In genomic region chr4:111546881-111547280, GRCh38 we compare ENCODE assay signal across 16 cellular contexts.
DNase-seq lines count a peak whose midpoint lies in the region; ATAC-seq, FAIRE-seq and TF ChIP-seq lines count a peak whose summit lies in the region.
"Had no signal": no experiment of that assay in that cellular context is flagged by ENCODE, and none has a peak within 500 bp of the region (broad histone marks: within the 10 kb centered on the region; RNA-seq: fewer than 3 reads in every experiment).

No MANE protein-coding gene starts in this region.

- H3K27ac ChIP-seq in H1 (ENCODE audit: low read depth, low read length), result no peak overlapping the region
- H3K27ac ChIP-seq: BLaER1 had no signal

- no peak overlapping the region for H3K4me3 ChIP-seq in H1 (ENCODE audit: extremely low read depth in 1 of 4, insufficient read depth in 2 of 4, low read depth in 3 of 4, low read length in 4 of 4)
- H3K4me3 ChIP-seq in skeletal muscle cell (ENCODE audit: low read depth, low read length), result no peak overlapping the region
- H3K4me3 ChIP-seq: BLaER1 had no signal

- peak overlapping the region; percentile 83 for H2AFZ ChIP-seq in H1 (ENCODE audit: low read length)

- no peak for FAIRE-seq in H1 (lab: Jason Lieb, UNC)
- FAIRE-seq: GM18507, HTR-8/SVneo had no signal

- CTCF ChIA-PET in H1 (lab: Charles Lee; ENCODE audit: partially characterized antibody), result no interaction called here

- no peaks in the 10 kb centered on the region; the same call in 1 of the 2 replicates for H3K23me2 ChIP-seq in H1 (ENCODE audit: low read depth, low read length)

- no peaks in the 10 kb centered on the region for H3K9me3 ChIP-seq in H1 (ENCODE audit: insufficient read depth in 2 of 2, low read depth in 1 of 2, low read length in 1 of 2)
- H3K9me3 ChIP-seq: BLaER1 had no signal

- H3K36me3 ChIP-seq in H1 (ENCODE audit: control insufficient read depth in 2 of 4, insufficient read depth in 4 of 4, low read length in 3 of 4), result no peaks in the 10 kb centered on the region
- H3K36me3 ChIP-seq: BLaER1 had no signal

- POLR2A ChIA-PET in H1 (lab: Charles Lee; ENCODE audit: partially characterized antibody), result no interaction called here

- H2BK20ac ChIP-seq in H1 (ENCODE audit: low read length), result no peak overlapping the region

- TF ChIP-seq RAD21 in H1 (IDR thresholded peaks at IDR 0.05 in 1 of 2, conservative IDR thresholded peaks at IDR 0.05 in 1 of 2; ENCODE audit: low read depth in 2 of 2, low read length in 2 of 2), result no peak

- H3K9ac ChIP-seq in H1 (replicated peaks in 1 of 4; ENCODE audit: extremely low read depth in 1 of 4, low read depth in 3 of 4, low read length in 3 of 4), result no peak overlapping the region
- H3K9ac ChIP-seq: BLaER1 had no signal

- no peak overlapping the region for H3K23ac ChIP-seq in H1 (ENCODE audit: insufficient read length)

- H3K79me2 ChIP-seq in H1 (ENCODE audit: control insufficient read depth in 1 of 2, insufficient read depth in 2 of 2, low read length in 2 of 2), result no peaks in the 10 kb centered on the region

- TF ChIP-seq POLR2A in H1 (IDR thresholded peaks at IDR 0.05; ENCODE audit: control extremely low read depth in 1 of 2, low read depth in 2 of 2, low read length in 2 of 2), result no peak

- TF ChIP-seq EP300 in H1 (IDR thresholded peaks at IDR 0.05; ENCODE audit: borderline replicate concordance in 1 of 2, low read depth in 2 of 2, low read length in 2 of 2), result no peak

- no peak overlapping the region for H3K4ac ChIP-seq in H1 (replicated peaks; ENCODE audit: insufficient read length, low read depth, low read length)

- no peaks in the 10 kb centered on the region for H3K79me1 ChIP-seq in H1 (ENCODE audit: low read depth, low read length)

- no peak for ATAC-seq in GM19351 (IDR thresholded peaks at IDR 0.05; ENCODE audit: unreplicated experiment)

- H3K14ac ChIP-seq in H1 (ENCODE audit: insufficient read length), result no peak overlapping the region

- H2BK15ac ChIP-seq in H1 (ENCODE audit: low read length), result no peak overlapping the region

- no peak overlapping the region for H4K8ac ChIP-seq in H1 (ENCODE audit: extremely low read depth, insufficient read depth, low read length)

- no peaks in the 10 kb centered on the region for H3K27me3 ChIP-seq in H1 (replicated peaks in 1 of 4; ENCODE audit: control insufficient read depth in 3 of 4, extremely low read depth in 1 of 4, insufficient read depth in 3 of 4, low read length in 3 of 4)
- H3K27me3 ChIP-seq: BLaER1 had no signal

- no peak overlapping the region for H4K5ac ChIP-seq in H1 (ENCODE audit: insufficient read length, low read depth, low read length)

- DNase-seq in DMS53 (lab: John Stamatoyannopoulos, UW), result peak; percentile 56
- peak; percentile 54 for DNase-seq in LHCN-M2 (ENCODE audit: low read depth)
- no peak for DNase-seq in H1 (ENCODE audit: low read depth in 1 of 2, low spot score in 2 of 2)
- peak; percentile 10 for DNase-seq in skeletal muscle cell (ENCODE audit: low read depth)
- no peak for DNase-seq in NCI-H1436 treated with DMSO at 0.1 percent for 48 hours (lab: John Stamatoyannopoulos, UW)
- no peak for DNase-seq in T-helper 2 cell
- DNase-seq: DMS153, HCEC 1CT, NCI-H187, NCI-H2171 treated with DMSO at 0.1 percent for 48 hours, NCI-H526, Right ventricle myocardium superior had no signal

- H2BK5ac ChIP-seq in H1 (ENCODE audit: low read depth, low read length), result no peak overlapping the region

- H3K4me1 ChIP-seq in H1 (replicated peaks in 1 of 4; ENCODE audit: control insufficient read depth in 3 of 4, insufficient read depth in 4 of 4, low read length in 3 of 4), result no peaks in the 10 kb centered on the region
- H3K4me1 ChIP-seq: BLaER1 had no signal

- WGBS in H1 (ENCODE audit: extremely low coverage in 1 of 2, insufficient coverage in 1 of 2, insufficient read length in 1 of 2, insufficient replicate concordance in 2 of 2, low coverage in 1 of 2, low lambda C conversion rate in 2 of 2, missing lambda C conversion rate in 1 of 2), 2 experiments, result 87% methylated on average over 2 of the region's 2 CpGs; no CpG with 5 or more reads in 1 of the 2 experiments

- no peak overlapping the region for H3K4me2 ChIP-seq in H1 (ENCODE audit: insufficient read depth in 1 of 2, low read depth in 2 of 2, low read length in 2 of 2)
- H3K4me2 ChIP-seq: BLaER1 had no signal

- no peak for TF ChIP-seq CTCF in H1 (IDR thresholded peaks at IDR 0.05; ENCODE audit: control extremely low read depth in 1 of 3, insufficient read depth in 1 of 3, low read depth in 1 of 3, low read length in 3 of 3)

- no peak overlapping the region for H2BK12ac ChIP-seq in H1 (ENCODE audit: low read depth, low read length)

- H2AK5ac ChIP-seq in H1 (ENCODE audit: low read depth, low read length), result no peak overlapping the region

- no peak overlapping the region for H3K18ac ChIP-seq in H1 (ENCODE audit: extremely low read depth, low read length)

- H4K20me1 ChIP-seq in H1 (replicated peaks in 1 of 2; ENCODE audit: control insufficient read depth in 1 of 2, insufficient read depth in 2 of 2, low read length in 2 of 2), result no peaks in the 10 kb centered on the region
- H4K20me1 ChIP-seq: BLaER1 had no signal

- no peak overlapping the region for H4K91ac ChIP-seq in H1 (replicated peaks; ENCODE audit: insufficient read length, low read length)

- no peak overlapping the region for H2BK120ac ChIP-seq in H1 (replicated peaks; ENCODE audit: low read depth, low read length)

- no peak overlapping the region for H3K56ac ChIP-seq in H1 (replicated peaks; ENCODE audit: insufficient read length, low read depth, low read length)

TF ChIP-seq in H1, 55 proteins besides CTCF, POLR2A, EP300 and RAD21:
- TF ChIP-seq CEBPB (IDR thresholded peaks at IDR 0.05; ENCODE audit: low read depth, low read length) (no peak), GABPA (IDR thresholded peaks at IDR 0.05; ENCODE audit: borderline replicate concordance, insufficient read depth, low read length) (no peak), SP1 (IDR thresholded peaks at IDR 0.05; ENCODE audit: low read depth, low read length) (no peak), BACH1 (IDR thresholded peaks at IDR 0.05; ENCODE audit: low read length) (no peak), BCL11A (IDR thresholded peaks at IDR 0.05; ENCODE audit: low read depth in 2 of 2, low read length in 2 of 2) (no peak), ATF2 (IDR thresholded peaks at IDR 0.05; ENCODE audit: low read length) (no peak), TCF12 (IDR thresholded peaks at IDR 0.05; ENCODE audit: low read depth, low read length) (no peak), TAF7 (optimal IDR thresholded peaks at IDR 0.05; ENCODE audit: borderline replicate concordance, low read depth, low read length) (no peak), YY1 (IDR thresholded peaks at IDR 0.05; ENCODE audit: low read depth, low read length) (no peak), HDAC6 (IDR thresholded peaks at IDR 0.05; ENCODE audit: low read depth, low read length) (no peak)

Comparison
In these comparisons a context has a peak if more than half of its experiments do, and no peak if none do; other contexts are left out.
1. DNase-seq: peak in DMS53 (single experiment), LHCN-M2 (single experiment) and skeletal muscle cell (single experiment); none in H1 (0 of 2), NCI-H1436 treated with DMSO at 0.1 percent for 48 hours (single experiment) and T-helper 2 cell (0 of 5).